In the genomic region with DNA sequence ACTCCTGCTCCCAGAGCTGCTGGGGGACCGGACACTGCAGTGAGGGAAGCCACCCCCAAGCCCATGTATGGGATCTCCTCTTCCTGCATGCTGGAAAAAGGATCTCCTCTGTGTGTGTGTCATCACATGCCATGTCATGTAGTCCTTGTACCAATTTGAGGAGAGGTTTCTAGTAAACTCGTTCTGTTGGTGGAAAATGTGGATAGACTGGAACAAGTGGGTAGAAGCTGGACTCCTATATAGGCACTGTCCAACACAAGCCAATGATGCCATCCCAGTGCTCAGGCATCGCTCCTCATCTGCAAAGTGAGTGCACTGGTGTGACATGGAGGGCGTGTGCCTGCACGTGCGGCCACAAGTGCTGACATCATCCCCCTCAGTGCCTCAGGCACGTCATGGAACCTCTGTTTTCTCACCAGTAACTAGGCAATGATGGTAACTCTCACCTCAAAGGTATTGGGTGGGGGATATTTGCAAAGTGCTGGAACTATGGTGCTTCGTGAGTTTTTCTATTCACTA, we compare ENCODE assay signal across 9 cellular contexts. TPM values are rescaled to one million over a fixed set of nuclear protein-coding genes. Genes with fewer than 3 reads are reported as not detected.
A peak's percentile ranks its signal among the peaks of the same experiment; 100 is the strongest.
DNase-seq lines count a peak whose midpoint lies in the region; ATAC-seq and TF ChIP-seq lines count a peak whose summit lies in the region.
"Had no signal": no experiment of that assay in that cellular context is flagged by ENCODE, and none has a peak within 500 bp of the region (broad histone marks: within the 10 kb centered on the region; RNA-seq: fewer than 3 reads in every experiment).

No MANE protein-coding gene starts in this region.

- peak overlapping the region; percentile 57 for H3K27ac Mint-ChIP-seq in activated naive CD8-positive, alpha-beta T cell treated with anti-CD3 and anti-CD28 coated beads, Interleukin-2, amount 10 ng/mL, durations not matched to agents 7 days and 5 days

- POLR2A ChIA-PET in activated naive CD8-positive, alpha-beta T cell treated with anti-CD3 and anti-CD28 coated beads, Interleukin-2, amount 10 ng/mL, durations not matched to agents 7 days and 5 days (lab: Charles Lee), result interaction anchor here (8.7 kb wide), 1 partner anchor 12 kb away, joined by 76 read pairs; no protein-coding TSS in a partner anchor

- ATAC-seq in activated naive CD8-positive, alpha-beta T cell treated with anti-CD3 and anti-CD28 coated beads, Interleukin-2, amount 10 ng/mL, durations not matched to agents 7 days and 5 days (ENCODE audit: low read depth), result peak; percentile 31
- ATAC-seq in stimulated activated naive CD8-positive, alpha-beta T cell treated with anti-CD3 and anti-CD28 coated beads, Interleukin-15, Interleukin-2, amounts not matched to agents 100 U/mL and 50 U/mL, for 24 hours, result peak; percentile 62

- no peak for TF ChIP-seq CTCF in thyroid gland (IDR thresholded peaks at IDR 0.05)
- TF ChIP-seq CTCF in testis (IDR thresholded peaks at IDR 0.05), result no peak

- no peak for TF ChIP-seq POLR2A in thyroid gland (IDR thresholded peaks at IDR 0.05)
- no peak for TF ChIP-seq POLR2A in testis (IDR thresholded peaks at IDR 0.05)

- peaks cover 6% of the 10 kb centered on the region for H3K27me3 Mint-ChIP-seq in activated naive CD8-positive, alpha-beta T cell treated with anti-CD3 and anti-CD28 coated beads, Interleukin-2, amount 10 ng/mL, durations not matched to agents 7 days and 5 days

- peaks cover 18% of the 10 kb centered on the region for H3K4me1 Mint-ChIP-seq in activated naive CD8-positive, alpha-beta T cell treated with anti-CD3 and anti-CD28 coated beads, Interleukin-2, amount 10 ng/mL, durations not matched to agents 7 days and 5 days

- no peak overlapping the region for H3K4me3 Mint-ChIP-seq in activated naive CD8-positive, alpha-beta T cell treated with anti-CD3 and anti-CD28 coated beads, Interleukin-2, amount 10 ng/mL, durations not matched to agents 7 days and 5 days

- no peaks in the 10 kb centered on the region for H3K9me3 Mint-ChIP-seq in activated naive CD8-positive, alpha-beta T cell treated with anti-CD3 and anti-CD28 coated beads, Interleukin-2, amount 10 ng/mL, durations not matched to agents 7 days and 5 days

- H3K27ac ChIP-seq in thyroid gland, result no peak overlapping the region
- H3K27ac ChIP-seq in testis, result no peak overlapping the region

- intact Hi-C loops in thyroid gland (cut with DNase I) (no loop called here), testis (cut with DNase I; ENCODE audit: low total_unique reads) (no loop called here)

- H3K36me3 ChIP-seq in thyroid gland (no peaks in the 10 kb centered on the region), testis (ENCODE audit: low read depth, missing control alignments) (no peaks in the 10 kb centered on the region)

- H3K9me3 ChIP-seq in thyroid gland, result no peaks in the 10 kb centered on the region
- H3K9me3 ChIP-seq in testis, result no peaks in the 10 kb centered on the region

- DNase-seq in activated T-cell treated with anti-CD3 and anti-CD28 coated beads, Interleukin-2, amount 50 U/mL, for 1 hour, result peak; percentile 50
- DNase-seq in activated T-cell treated with anti-CD3 and anti-CD28 coated beads for 4 hours, result no peak
- peak; percentile 55 for DNase-seq in RPMI7951 (ENCODE audit: low read depth)
- peak; percentile 39 for DNase-seq in activated naive CD8-positive, alpha-beta T cell treated with anti-CD3 and anti-CD28 coated beads, Interleukin-2, amount 10 ng/mL, durations not matched to agents 7 days and 5 days
- peak; percentile 53 for DNase-seq in stimulated activated naive CD8-positive, alpha-beta T cell treated with anti-CD3 and anti-CD28 coated beads, Interleukin-15, Interleukin-2, amounts not matched to agents 100 U/mL and 50 U/mL, for 24 hours
- no peak for DNase-seq in AML-193 (lab: John Stamatoyannopoulos, UW)
- DNase-seq in thyroid gland, result no peak
- DNase-seq in testis, result no peak
- DNase-seq: NCI-H446 treated with DMSO at 0.1 percent for 48 hours had no signal

- WGBS in thyroid gland, 2 donors, result 70 to 74% methylated on average over 8 of the region's 8 CpGs
- 65 to 71% methylated on average over 8 of the region's 8 CpGs for WGBS in testis, 2 donors

- peaks cover 9% of the 10 kb centered on the region for H3K36me3 Mint-ChIP-seq in activated naive CD8-positive, alpha-beta T cell treated with anti-CD3 and anti-CD28 coated beads, Interleukin-2, amount 10 ng/mL, durations not matched to agents 7 days and 5 days

- H3K4me1 ChIP-seq in thyroid gland, result peaks cover 9 to 12% of the 10 kb centered on the region in 2 donors
- peaks cover 9% of the 10 kb centered on the region for H3K4me1 ChIP-seq in testis

- H3K4me3 ChIP-seq in thyroid gland (replicated peaks in 1 of 3), result no peak overlapping the region
- H3K4me3 ChIP-seq in testis, result no peak overlapping the region

- H3K27me3 ChIP-seq in thyroid gland, result no peaks in the 10 kb centered on the region
- H3K27me3 ChIP-seq in testis, result no peaks in the 10 kb centered on the region

RNA-seq across cellular contexts. Expression of a gene that starts 19.3 kb away (rescaled TPM):
- total RNA-seq in RPMI7951 (2014; rRNA removed; shearing (Covaris generic)), result under 0.01 TPM in 1 of 2 replicates, not detected in the other
- total RNA-seq in activated naive CD8-positive, alpha-beta T cell treated with anti-CD3 and anti-CD28 coated beads, Interleukin-2, amount 10 ng/mL, durations not matched to agents 7 days and 5 days, result 100 to 1,000 TPM; 382 to 403 TPM
- total RNA-seq in thyroid gland, result 1 to 10 TPM in 3 of 4 donors, under 1 TPM in 1; 0.78 to 3.8 (median 2.0) TPM
- 1 to 10 TPM in 1 of 2 donors, under 1 TPM in 1; 0.63 to 1.7 TPM for total RNA-seq in testis
- polyA plus RNA-seq in testis (ENCODE audit: insufficient read depth, low read depth, low replicate concordance), result 2.5 TPM

RNA-seq across cellular contexts. Expression of a gene that starts 40.5 kb away (rescaled TPM):
- total RNA-seq in RPMI7951 (2014; rRNA removed; shearing (Covaris generic)), result 65.0 and 75.1 TPM in 2 replicates
- total RNA-seq in activated naive CD8-positive, alpha-beta T cell treated with anti-CD3 and anti-CD28 coated beads, Interleukin-2, amount 10 ng/mL, durations not matched to agents 7 days and 5 days, result 100 to 1,000 TPM; 126 to 132 TPM
- total RNA-seq in thyroid gland, result 10 to 100 TPM; 19.4 to 29.2 (median 24.3) TPM
- total RNA-seq in testis, result 10 to 100 TPM; 85.4 to 95.1 TPM
- 57.6 TPM for polyA plus RNA-seq in testis (ENCODE audit: insufficient read depth, low read depth, low replicate concordance)

Comparison
In these comparisons a context has a peak if more than half of its experiments do, and no peak if none do; other contexts are left out.
1. DNase-seq: peak in activated T-cell treated with anti-CD3 and anti-CD28 coated beads, Interleukin-2, amount 50 U/mL, for 1 hour (single experiment), RPMI7951 (single experiment), activated naive CD8-positive, alpha-beta T cell treated with anti-CD3 and anti-CD28 coated beads, Interleukin-2, amount 10 ng/mL, durations not matched to agents 7 days and 5 days (single experiment) and stimulated activated naive CD8-positive, alpha-beta T cell treated with anti-CD3 and anti-CD28 coated beads, Interleukin-15, Interleukin-2, amounts not matched to agents 100 U/mL and 50 U/mL, for 24 hours (single experiment); none in activated T-cell treated with anti-CD3 and anti-CD28 coated beads for 4 hours (single experiment), AML-193 (0 of 2), thyroid gland (0 of 2) and testis (single experiment).
2. RNA of a gene that starts 19.3 kb away (total RNA-seq): 382 to 403 TPM in activated naive CD8-positive, alpha-beta T cell treated with anti-CD3 and anti-CD28 coated beads, Interleukin-2, amount 10 ng/mL, durations not matched to agents 7 days and 5 days; 0.78 to 3.8 TPM in thyroid gland, 0.63 to 1.7 TPM in testis and under 0.01 TPM in RPMI7951; every median in the first group is over 10 times any median in the second.